8 cellular contexts compared by ENCODE assay signal in the genomic region with DNA sequence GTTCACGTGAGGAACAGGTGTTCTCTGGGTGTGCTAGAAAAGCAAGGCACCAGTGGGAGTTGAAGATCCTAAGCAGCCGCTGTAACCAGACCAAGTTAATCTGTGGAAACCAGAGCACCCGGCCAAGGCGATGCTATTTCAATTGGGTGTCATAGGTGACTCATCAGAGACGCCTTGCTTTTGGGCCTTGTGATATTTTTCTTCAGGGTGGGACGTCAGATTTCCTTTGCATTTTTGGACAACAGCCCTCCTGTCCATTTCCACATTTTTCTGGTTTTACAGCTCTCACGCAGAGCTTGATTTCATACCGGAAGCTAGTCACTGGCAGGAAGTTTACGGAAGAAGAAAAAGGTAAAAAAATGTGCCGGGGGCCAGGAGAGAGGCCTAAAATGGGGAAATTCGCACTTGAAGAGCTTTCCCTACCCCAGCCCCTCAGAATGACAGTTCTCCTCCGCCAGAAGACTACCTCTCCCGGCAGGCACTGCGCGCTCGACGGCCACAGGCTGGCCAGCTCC. TPM values are rescaled to one million over a fixed set of nuclear protein-coding genes. Genes with fewer than 3 reads are reported as not detected.
DNase-seq lines count a peak whose midpoint lies in the region; ATAC-seq and TF ChIP-seq lines count a peak whose summit lies in the region.

No MANE protein-coding gene starts in this region.

- H3K27ac Mint-ChIP-seq in CD4-positive, alpha-beta T cell = peak overlapping the region; percentile 89
- H3K27ac Mint-ChIP-seq in chondrocyte (ENCODE audit: unreplicated experiment) = peak overlapping the region; percentile 87

- H3K9me3 ChIP-seq in CD4-positive, alpha-beta T cell (ENCODE audit: control insufficient read depth, low read length) = no peaks in the 10 kb centered on the region
- H3K9me3 ChIP-seq in muscle layer of duodenum (ENCODE audit: control insufficient read depth in 1 of 2, low read length in 2 of 2) = no peaks in the 10 kb centered on the region

- no peak for TF ChIP-seq CTCF in CD4-positive, alpha-beta T cell (IDR thresholded peaks at IDR 0.05)
- TF ChIP-seq CTCF in LNCaP clone FGC (IDR thresholded peaks at IDR 0.05; ENCODE audit: control insufficient read depth, extremely low read depth, insufficient read depth) = no peak
- TF ChIP-seq CTCF in chondrocyte (IDR thresholded peaks at IDR 0.05) = no peak
- TF ChIP-seq CTCF in GM13977 (IDR thresholded peaks at IDR 0.05; ENCODE audit: extremely low read depth, insufficient read depth, missing control alignments) = no peak

- POLR2A ChIA-PET in CD4-positive, alpha-beta T cell (lab: Charles Lee) = interaction anchor here (0.8 to 2.7 kb wide), 10 partner anchors 9 to 777 kb away, joined by 3 to 29 read pairs (median 4); partner anchors contain the start of genes SLC25A26 and SUCLG2

- H3K4me1 Mint-ChIP-seq in CD4-positive, alpha-beta T cell (ENCODE audit: low read depth) = peaks cover 35% of the 10 kb centered on the region
- peaks cover 13% of the 10 kb centered on the region for H3K4me1 Mint-ChIP-seq in chondrocyte (ENCODE audit: low read depth)

- no peaks in the 10 kb centered on the region for H3K9me3 Mint-ChIP-seq in CD4-positive, alpha-beta T cell
- H3K9me3 Mint-ChIP-seq in chondrocyte (ENCODE audit: low read depth) = no peaks in the 10 kb centered on the region

- H3K4me3 ChIP-seq in LNCaP clone FGC (ENCODE audit: low read depth, low read length) (peak overlapping the region; percentile 65), muscle layer of duodenum (ENCODE audit: low read depth in 1 of 2, low read length in 2 of 2) (peak overlapping the region; percentile 30 to 95)

- peaks cover 18% of the 10 kb centered on the region for H3K27me3 ChIP-seq in CD4-positive, alpha-beta T cell (ENCODE audit: control insufficient read depth, insufficient read depth, low read length)
- H3K27me3 ChIP-seq in muscle layer of duodenum (ENCODE audit: low read depth, low read length) = no peaks in the 10 kb centered on the region

- peak overlapping the region; percentile 67 for H3K27ac ChIP-seq in CD4-positive, alpha-beta T cell (ENCODE audit: low read depth, low read length)
- no peak overlapping the region for H3K27ac ChIP-seq in muscle layer of duodenum (ENCODE audit: low read length)

- H3K27me3 Mint-ChIP-seq in CD4-positive, alpha-beta T cell = peaks cover 40% of the 10 kb centered on the region
- H3K27me3 Mint-ChIP-seq in chondrocyte (ENCODE audit: low read depth) = peaks cover 20% of the 10 kb centered on the region

- H3K36me3 Mint-ChIP-seq in CD4-positive, alpha-beta T cell (ENCODE audit: low read depth) = peaks cover 13% of the 10 kb centered on the region
- H3K36me3 Mint-ChIP-seq in chondrocyte (ENCODE audit: low read depth) = no peaks in the 10 kb centered on the region

- H3K4me3 Mint-ChIP-seq in CD4-positive, alpha-beta T cell = peak overlapping the region; percentile 98
- H3K4me3 Mint-ChIP-seq in chondrocyte (ENCODE audit: unreplicated experiment) = peak overlapping the region; percentile 76

- ATAC-seq in CD4-positive, alpha-beta T cell (ENCODE audit: poor library complexity) = no peak
- ATAC-seq in GM19452 (IDR thresholded peaks at IDR 0.05; ENCODE audit: unreplicated experiment) = no peak

- no peak for DNase-seq in CD4-positive, alpha-beta T cell
- DNase-seq in LNCaP clone FGC (ENCODE audit: low read depth) = no peak
- no peak for DNase-seq in chondrocyte (ENCODE audit: low spot score)
- no peak for DNase-seq in SIG-M5 (lab: John Stamatoyannopoulos, UW)
- no peak for DNase-seq in NCI-H1417 treated with DMSO at 0.1 percent for 48 hours (lab: John Stamatoyannopoulos, UW)
- no peak for DNase-seq in GM13977 (ENCODE audit: low spot score)

- H3K4me1 ChIP-seq in muscle layer of duodenum (ENCODE audit: control insufficient read depth in 1 of 2, insufficient read depth in 2 of 2, low read length in 2 of 2) = peaks cover 0 to 12% of the 10 kb centered on the region in 2 donors

- no peaks in the 10 kb centered on the region for H3K36me3 ChIP-seq in muscle layer of duodenum (ENCODE audit: control insufficient read depth in 1 of 2, insufficient read depth in 2 of 2, low read length in 2 of 2)

- in situ Hi-C loops in GM13977 (cut with MboI; ENCODE audit: low pct_unique_long_range_greater_than_20kb, low sequenced_read_pairs, unreplicated experiment) = loop anchor here (25.0 kb wide), 1 partner anchor 365 kb away; no protein-coding TSS in a partner anchor

- CTCF ChIA-PET in CD4-positive, alpha-beta T cell (lab: Charles Lee) = interaction anchor here (1.3 to 1.9 kb wide), 2 partner anchors 25 to 116 kb away, joined by 7 to 8 read pairs; no protein-coding TSS in a partner anchor

- intact Hi-C loops in CD4-positive, alpha-beta T cell (cut with DNase I, micrococcal nuclease) = loop anchor here (2.0 to 10.0 kb wide), 6 partner anchors 25 to 780 kb away; partner anchors contain the start of genes LRIG1 (in 1 of the 2) and SUCLG2 (in 1 of the 2)

RNA-seq across cellular contexts. Expression of gene KBTBD8, which starts 0.5 kb away (rescaled TPM):
- total RNA-seq in CD4-positive, alpha-beta T cell = 1 to 10 TPM; 7.1 to 7.7 TPM
- 1.5 to 1.9 TPM (median 1.6 TPM) in 3 replicates for total RNA-seq in chondrocyte
